20 cellular contexts compared by ENCODE assay signal in genomic region chr9:31519826-31520225, GRCh38.
DNase-seq lines count a peak whose midpoint lies in the region; ATAC-seq and TF ChIP-seq lines count a peak whose summit lies in the region.
"Had no signal": no experiment of that assay in that cellular context is flagged by ENCODE, and none has a peak within 500 bp of the region (broad histone marks: within the 10 kb centered on the region; RNA-seq: fewer than 3 reads in every experiment).

No MANE protein-coding gene starts in this region.

- ATAC-seq in stimulated activated naive B cell treated with anti-CD40 and anti-IgM and Interleukin-4, amounts not matched to agents 10 μg/mL and 1 μg/mL and 100 μg/mL, for 72 hours (replicated peaks) = no peak
- no peak for ATAC-seq in GM18858 (IDR thresholded peaks at IDR 0.05; ENCODE audit: unreplicated experiment)
- no peak for ATAC-seq in activated T-helper 17 cell treated with anti-CD3 and anti-CD28 coated beads, Interleukin-2, amount 50 U/mL, for 72 hours (replicated peaks)

- no peak overlapping the region for H3K4me3 ChIP-seq in astrocyte of the spinal cord (ENCODE audit: low read depth, low read length)
- no peak overlapping the region for H3K4me3 ChIP-seq in fibroblast of the aortic adventitia (ENCODE audit: low read depth, low read length)
- H3K4me3 ChIP-seq: Peyer's patch had no signal

- no peak overlapping the region for H3K4me3 Mint-ChIP-seq in stimulated activated naive B cell treated with anti-CD40 and anti-IgM and Interleukin-4, amounts not matched to agents 10 μg/mL and 1 μg/mL and 100 μg/mL, for 72 hours
- no peak overlapping the region for H3K4me3 Mint-ChIP-seq in activated T-helper 17 cell treated with anti-CD3 and anti-CD28 coated beads, Interleukin-2, amount 50 U/mL, for 72 hours
- H3K4me3 Mint-ChIP-seq: CD4-positive, alpha-beta T cell had no signal

- peaks cover 14 to 29% of the 10 kb centered on the region in 2 donors for H3K4me1 Mint-ChIP-seq in stimulated activated naive B cell treated with anti-CD40 and anti-IgM and Interleukin-4, amounts not matched to agents 10 μg/mL and 1 μg/mL and 100 μg/mL, for 72 hours
- no peaks in the 10 kb centered on the region for H3K4me1 Mint-ChIP-seq in activated T-helper 17 cell treated with anti-CD3 and anti-CD28 coated beads, Interleukin-2, amount 50 U/mL, for 72 hours

- H3K27me3 Mint-ChIP-seq in stimulated activated naive B cell treated with anti-CD40 and anti-IgM and Interleukin-4, amounts not matched to agents 10 μg/mL and 1 μg/mL and 100 μg/mL, for 72 hours = peaks cover 0 to 5% of the 10 kb centered on the region in 2 donors
- H3K27me3 Mint-ChIP-seq in activated T-helper 17 cell treated with anti-CD3 and anti-CD28 coated beads, Interleukin-2, amount 50 U/mL, for 72 hours = no peaks in the 10 kb centered on the region
- H3K27me3 Mint-ChIP-seq: CD4-positive, alpha-beta T cell had no signal

- peaks cover 3 to 27% of the 10 kb centered on the region in 2 donors for H3K36me3 Mint-ChIP-seq in stimulated activated naive B cell treated with anti-CD40 and anti-IgM and Interleukin-4, amounts not matched to agents 10 μg/mL and 1 μg/mL and 100 μg/mL, for 72 hours
- no peaks in the 10 kb centered on the region for H3K36me3 Mint-ChIP-seq in activated T-helper 17 cell treated with anti-CD3 and anti-CD28 coated beads, Interleukin-2, amount 50 U/mL, for 72 hours (ENCODE audit: low read depth)

- in situ Hi-C loops in astrocyte of the spinal cord (cut with HindIII; ENCODE audit: low sequenced_read_pairs) = no loop called here

- DNase-seq in LHCN-M2 (ENCODE audit: low read depth) = peak; percentile 8
- DNase-seq in astrocyte of the spinal cord (ENCODE audit: low read depth, low spot score) = peak; percentile 2
- peak; percentile 29 for DNase-seq in fibroblast of the aortic adventitia (ENCODE audit: low read depth)
- DNase-seq in stimulated activated naive B cell treated with anti-CD40 and anti-IgM and Interleukin-4, amounts not matched to agents 10 μg/mL and 1 μg/mL and 100 μg/mL, for 72 hours = no peak
- DNase-seq in epidermal melanocyte (ENCODE audit: insufficient read length, low spot score) = no peak
- DNase-seq: ACHN; CD4-positive, alpha-beta T cell; DMS79; H7; KG1; MM.1S; NCI-H1105 treated with DMSO at 0.1 percent for 48 hours; NCI-H187 treated with DMSO at 0.1 percent for 48 hours; NCI-H2171; NCI-H510A; NCI-H82; Peyer's patch; SHP77 treated with DMSO at 0.1 percent for 48 hours had no signal

- TF ChIP-seq CTCF in astrocyte of the spinal cord (IDR thresholded peaks at IDR 0.05; ENCODE audit: low read depth, low read length) (no peak), fibroblast of the aortic adventitia (IDR thresholded peaks at IDR 0.05; ENCODE audit: insufficient read depth, low read length) (no peak)

- H3K27ac Mint-ChIP-seq in stimulated activated naive B cell treated with anti-CD40 and anti-IgM and Interleukin-4, amounts not matched to agents 10 μg/mL and 1 μg/mL and 100 μg/mL, for 72 hours = peak overlapping the region; percentile 7
- no peak overlapping the region for H3K27ac Mint-ChIP-seq in activated T-helper 17 cell treated with anti-CD3 and anti-CD28 coated beads, Interleukin-2, amount 50 U/mL, for 72 hours
- H3K27ac Mint-ChIP-seq: CD4-positive, alpha-beta T cell had no signal

- H3K9me3 Mint-ChIP-seq in stimulated activated naive B cell treated with anti-CD40 and anti-IgM and Interleukin-4, amounts not matched to agents 10 μg/mL and 1 μg/mL and 100 μg/mL, for 72 hours = peaks cover 10 to 24% of the 10 kb centered on the region in 2 donors
- peaks cover 18% of the 10 kb centered on the region for H3K9me3 Mint-ChIP-seq in activated T-helper 17 cell treated with anti-CD3 and anti-CD28 coated beads, Interleukin-2, amount 50 U/mL, for 72 hours
- H3K9me3 Mint-ChIP-seq: CD4-positive, alpha-beta T cell had no signal

Comparison
In these comparisons a context has a peak if more than half of its experiments do, and no peak if none do; other contexts are left out.
1. DNase-seq: peak in LHCN-M2 (single experiment), astrocyte of the spinal cord (single experiment) and fibroblast of the aortic adventitia (single experiment); none in stimulated activated naive B cell treated with anti-CD40 and anti-IgM and Interleukin-4, amounts not matched to agents 10 μg/mL and 1 μg/mL and 100 μg/mL, for 72 hours (single experiment) and epidermal melanocyte (single experiment).